Comparison of ENCODE assay signal across 8 cellular contexts in the genomic region with DNA sequence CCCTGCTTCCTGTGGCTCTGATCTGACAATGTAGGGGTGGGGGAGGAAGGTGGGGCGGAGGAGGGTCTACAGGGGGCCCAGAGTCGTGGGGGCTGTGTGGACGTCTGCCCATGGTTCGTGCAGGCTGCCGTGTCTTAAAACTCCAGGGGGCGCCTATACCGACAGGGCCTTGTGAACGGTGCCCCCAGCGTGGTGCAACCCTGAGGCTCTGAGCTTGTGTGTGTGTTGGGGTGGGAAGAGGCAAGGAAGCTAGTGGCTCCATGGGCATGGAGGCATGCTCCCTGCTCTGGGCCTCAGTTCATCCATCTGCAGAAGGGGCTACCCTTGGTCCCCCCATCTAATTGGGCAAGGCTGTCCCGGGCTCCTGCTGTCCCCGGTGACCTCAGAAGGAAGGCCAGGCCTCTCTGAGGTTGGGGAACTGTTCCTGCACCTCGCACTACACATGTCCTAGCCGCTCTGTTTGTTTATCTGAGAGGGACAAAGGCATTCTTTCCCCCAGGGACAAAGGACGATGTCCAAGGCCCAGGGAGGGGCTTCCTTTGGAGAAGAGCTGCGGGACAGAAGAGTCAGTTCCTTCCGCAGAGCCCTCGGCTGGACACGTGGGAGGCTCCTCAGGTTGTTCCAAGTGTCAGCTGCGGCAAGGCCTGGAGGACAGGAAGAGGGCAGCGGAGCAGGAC. TPM values are rescaled to one million over a fixed set of nuclear protein-coding genes. Genes with fewer than 3 reads are reported as not detected.
A peak's percentile ranks its signal among the peaks of the same experiment; 100 is the strongest.
DNase-seq lines count a peak whose midpoint lies in the region; ATAC-seq and TF ChIP-seq lines count a peak whose summit lies in the region.

No MANE protein-coding gene starts in this region.

- H3K4me3 Mint-ChIP-seq in natural killer cell treated with Interleukin-12 subunit alpha and Interleukin-12 subunit beta and Interleukin-15 and Interleukin-18, amount 100 ng/mL, for 72 hours, result no peak overlapping the region
- no peak overlapping the region for H3K4me3 Mint-ChIP-seq in natural killer cell

- peaks cover 0 to 20% of the 10 kb centered on the region in 2 donors for H3K27me3 Mint-ChIP-seq in natural killer cell treated with Interleukin-12 subunit alpha and Interleukin-12 subunit beta and Interleukin-15 and Interleukin-18, amount 100 ng/mL, for 72 hours
- peaks cover 17 to 23% of the 10 kb centered on the region in 2 donors for H3K27me3 Mint-ChIP-seq in natural killer cell (ENCODE audit: low read depth in 2 of 2)

- peaks cover 6 to 12% of the 10 kb centered on the region in 2 donors for H3K4me1 Mint-ChIP-seq in natural killer cell treated with Interleukin-12 subunit alpha and Interleukin-12 subunit beta and Interleukin-15 and Interleukin-18, amount 100 ng/mL, for 72 hours (ENCODE audit: low read depth in 2 of 2)
- H3K4me1 Mint-ChIP-seq in natural killer cell, result peaks cover 0 to 6% of the 10 kb centered on the region in 2 donors

- intact Hi-C loops in natural killer cell (cut with micrococcal nuclease), result no loop called here

- H3K27ac Mint-ChIP-seq in natural killer cell treated with Interleukin-12 subunit alpha and Interleukin-12 subunit beta and Interleukin-15 and Interleukin-18, amount 100 ng/mL, for 72 hours, result no peak overlapping the region
- H3K27ac Mint-ChIP-seq in natural killer cell, result no peak overlapping the region

- H3K9me3 Mint-ChIP-seq in natural killer cell treated with Interleukin-12 subunit alpha and Interleukin-12 subunit beta and Interleukin-15 and Interleukin-18, amount 100 ng/mL, for 72 hours, result no peaks in the 10 kb centered on the region
- H3K9me3 Mint-ChIP-seq in natural killer cell, result no peaks in the 10 kb centered on the region

- TF ChIP-seq CTCF in natural killer cell (IDR thresholded peaks at IDR 0.05), result no peak

- in situ Hi-C loops in ACHN (cut with HindIII; ENCODE audit: low pct_ligation_motif_present, low pct_unique_long_range_greater_than_20kb, low sequenced_read_pairs), result no loop called here

- no peak for DNase-seq in natural killer cell treated with Interleukin-12 subunit alpha and Interleukin-12 subunit beta and Interleukin-15 and Interleukin-18, amount 100 ng/mL, for 72 hours (ENCODE audit: low spot score)
- DNase-seq in natural killer cell (no peak), RPMI8226 (peak; percentile 2), islet precursor cell (peak; percentile 72), ACHN (no peak), NCI-H226 (no peak)
- no peak for DNase-seq in NK-92 treated with Interleukin-12 subunit alpha and Interleukin-12 subunit beta, amount 100 ng/mL, for 24 hours (lab: John Stamatoyannopoulos, UW)

- H3K36me3 Mint-ChIP-seq in natural killer cell treated with Interleukin-12 subunit alpha and Interleukin-12 subunit beta and Interleukin-15 and Interleukin-18, amount 100 ng/mL, for 72 hours, result no peaks in the 10 kb centered on the region
- H3K36me3 Mint-ChIP-seq in natural killer cell, result no peaks in the 10 kb centered on the region

- peak; percentile 5 to 34 for ATAC-seq in natural killer cell treated with Interleukin-12 subunit alpha and Interleukin-12 subunit beta and Interleukin-15 and Interleukin-18, amount 100 ng/mL, for 72 hours
- ATAC-seq in natural killer cell (no peak), GM19455 (IDR thresholded peaks at IDR 0.05; ENCODE audit: unreplicated experiment) (no peak)

RNA-seq across cellular contexts. Expression of gene CA4, which starts 13.5 kb away (rescaled TPM):
- not detected for total RNA-seq in natural killer cell treated with Interleukin-12 subunit alpha and Interleukin-12 subunit beta and Interleukin-15 and Interleukin-18, amount 100 ng/mL, for 72 hours
- total RNA-seq in natural killer cell, result 1 to 10 TPM in 1 of 3 donors, not detected in 2; 1.3 TPM

Comparison
In these comparisons a context has a peak if more than half of its experiments do, and no peak if none do; other contexts are left out.
1. ATAC-seq: peak in natural killer cell treated with Interleukin-12 subunit alpha and Interleukin-12 subunit beta and Interleukin-15 and Interleukin-18, amount 100 ng/mL, for 72 hours (2 of 2); none in natural killer cell (0 of 3) and GM19455 (single experiment).
2. DNase-seq: peak in RPMI8226 (single experiment) and islet precursor cell (single experiment); none in natural killer cell treated with Interleukin-12 subunit alpha and Interleukin-12 subunit beta and Interleukin-15 and Interleukin-18, amount 100 ng/mL, for 72 hours (single experiment), natural killer cell (single experiment), NK-92 treated with Interleukin-12 subunit alpha and Interleukin-12 subunit beta, amount 100 ng/mL, for 24 hours (single experiment), ACHN (single experiment) and NCI-H226 (single experiment).